Comparison of ENCODE assay signal across 8 cellular contexts in genomic region chr2:74553892-74554820, GRCh38. TPM values are rescaled to one million over a fixed set of nuclear protein-coding genes. Genes with fewer than 3 reads are reported as not detected.
DNase-seq lines count a peak whose midpoint lies in the region; ATAC-seq and TF ChIP-seq lines count a peak whose summit lies in the region.

Gene DOK1, plus strand, starts transcription at chr2:74554720. Its CDS starts 35 bp downstream, at chr2:74554755.
Gene LOXL3, minus strand, starts transcription at chr2:74553942. Its CDS starts 1,308 bp downstream, at chr2:74552634.

- TF ChIP-seq CTCF in AG09319 (IDR thresholded peaks at IDR 0.05; ENCODE audit: low read depth, low read length), result no peak

- DNase-seq in AG09319 (ENCODE audit: extremely low read depth, low read depth) (peak; percentile 85), NOMO-1 treated with dmso at 0.1 percent for 144 hours (lab: John Stamatoyannopoulos, UW; ENCODE audit: unreplicated experiment) (peak; percentile 75), activated T-cell treated with anti-CD3 and anti-CD28 coated beads for 1 hour (ENCODE audit: low read depth) (peak; percentile 75), epidermal melanocyte (ENCODE audit: insufficient read length, low spot score) (peak; percentile 98), mucosa of gallbladder (ENCODE audit: low spot score) (peak; percentile 87)
- peak; percentile 76 for DNase-seq in stimulated activated CD8-positive, alpha-beta memory T cell treated with anti-CD3 and anti-CD28 coated beads, Interleukin-4, amount 100 ng/mL, for 24 hours (ENCODE audit: low read depth)

- ATAC-seq in GM18907 (IDR thresholded peaks at IDR 0.05; ENCODE audit: unreplicated experiment), result peak; percentile 61
- ATAC-seq in HG03159 (IDR thresholded peaks at IDR 0.05; ENCODE audit: unreplicated experiment), result peak; percentile 60

RNA-seq across cellular contexts. Expression of gene DOK1, which starts in this region (rescaled TPM):
- 31.9 TPM for total RNA-seq in mucosa of gallbladder

RNA-seq across cellular contexts. Expression of gene LOXL3, which starts in this region (rescaled TPM):
- 15.9 TPM for total RNA-seq in mucosa of gallbladder

Comparison
In these comparisons a context has a peak if more than half of its experiments do, and no peak if none do; other contexts are left out.
1. Peak in every context shown above with its lines: DNase-seq and ATAC-seq.